In the genomic region with DNA sequence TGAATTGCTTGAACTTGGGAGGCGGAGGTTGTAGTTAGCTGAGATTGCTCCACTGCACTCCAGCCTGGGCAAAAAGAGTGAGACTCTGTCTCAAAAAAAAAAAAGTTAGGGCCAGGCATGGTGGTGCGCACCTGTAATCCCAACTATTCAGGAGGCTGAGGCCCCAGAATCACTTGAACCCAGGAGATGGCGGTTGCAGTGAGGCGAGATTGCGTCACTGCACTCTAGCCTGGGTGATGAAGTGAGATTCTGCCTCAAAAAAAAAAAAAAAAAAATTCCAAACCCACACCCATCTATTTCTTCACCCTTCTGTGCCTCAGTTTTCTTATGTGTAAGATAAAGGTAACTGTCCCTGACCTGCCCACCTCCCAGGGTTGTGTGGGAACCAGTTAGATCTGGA, we compare ENCODE assay signal across 10 cellular contexts.
DNase-seq lines count a peak whose midpoint lies in the region; ATAC-seq and TF ChIP-seq lines count a peak whose summit lies in the region.
"Had no signal": no experiment of that assay in that cellular context is flagged by ENCODE, and none has a peak within 500 bp of the region (broad histone marks: within the 10 kb centered on the region; RNA-seq: fewer than 3 reads in every experiment).

No MANE protein-coding gene starts in this region.

- H3K9ac ChIP-seq in Loucy (ENCODE audit: low read depth, low read length, poor library complexity, severe bottlenecking): peak overlapping the region; percentile 69

- peak overlapping the region; percentile 63 for H3K4me3 ChIP-seq in Loucy (ENCODE audit: low read length, poor library complexity, severe bottlenecking)
- H3K4me3 ChIP-seq: MG63, ovary had no signal

- no peaks in the 10 kb centered on the region for H3K36me3 ChIP-seq in Loucy (ENCODE audit: insufficient read depth, low read length)
- H3K36me3 ChIP-seq: ovary had no signal

- no peaks in the 10 kb centered on the region for H3K9me2 ChIP-seq in Loucy (replicated peaks; ENCODE audit: low read depth, low read length)

- peak overlapping the region; percentile 19 for H3K27ac Mint-ChIP-seq in T-helper 1 cell treated with Interleukin-12 subunit alpha and Interleukin-12 subunit beta and Interleukin-4 antibody, amounts not matched to agents 30 μg/mL and 1 μg/mL, for 36 hours
- H3K27ac Mint-ChIP-seq in effector memory CD8-positive, alpha-beta T cell: peak overlapping the region in 1 of 2 donors; percentile 88
- H3K27ac Mint-ChIP-seq in stimulated activated effector memory CD8-positive, alpha-beta T cell treated with anti-CD3 and anti-CD28 coated beads, Interleukin-12 subunit alpha, Interleukin-12 subunit beta, amount 100 ng/mL, for 72 hours: peak overlapping the region; percentile 67

- no peaks in the 10 kb centered on the region for H3K9me3 Mint-ChIP-seq in T-helper 1 cell treated with Interleukin-12 subunit alpha and Interleukin-12 subunit beta and Interleukin-4 antibody, amounts not matched to agents 30 μg/mL and 1 μg/mL, for 36 hours
- H3K9me3 Mint-ChIP-seq in effector memory CD8-positive, alpha-beta T cell: no peaks in the 10 kb centered on the region
- H3K9me3 Mint-ChIP-seq in stimulated activated effector memory CD8-positive, alpha-beta T cell treated with anti-CD3 and anti-CD28 coated beads, Interleukin-12 subunit alpha, Interleukin-12 subunit beta, amount 100 ng/mL, for 72 hours: no peaks in the 10 kb centered on the region

- peaks cover 5% of the 10 kb centered on the region for H4K20me1 ChIP-seq in Loucy (ENCODE audit: insufficient read depth, low read length, poor library complexity, severe bottlenecking)

- peaks cover 46% of the 10 kb centered on the region for H3K4me1 ChIP-seq in Loucy (ENCODE audit: insufficient read depth, low read length, poor library complexity, severe bottlenecking)

- H3K9me3 ChIP-seq in Loucy (ENCODE audit: insufficient read depth, low read depth, low read length): no peaks in the 10 kb centered on the region
- H3K9me3 ChIP-seq: MG63, ovary had no signal

- H3K4me2 ChIP-seq in Loucy (ENCODE audit: low read depth, low read length, poor library complexity, severe bottlenecking): peak overlapping the region; percentile 77

- no peaks in the 10 kb centered on the region for H3K27me3 ChIP-seq in Loucy (ENCODE audit: insufficient read depth, low read length, poor library complexity, severe bottlenecking)
- H3K27me3 ChIP-seq: MG63, ovary had no signal

- H3K79me2 ChIP-seq in Loucy (ENCODE audit: insufficient read depth, low read length): peaks cover 31% of the 10 kb centered on the region

- peaks cover 1% of the 10 kb centered on the region for H3K27me3 Mint-ChIP-seq in T-helper 1 cell treated with Interleukin-12 subunit alpha and Interleukin-12 subunit beta and Interleukin-4 antibody, amounts not matched to agents 30 μg/mL and 1 μg/mL, for 36 hours (ENCODE audit: low read depth)
- no peaks in the 10 kb centered on the region for H3K27me3 Mint-ChIP-seq in effector memory CD8-positive, alpha-beta T cell

- H2AFZ ChIP-seq in Loucy (ENCODE audit: low read length): peak overlapping the region; percentile 43; the same call in 1 of the 2 replicates

- DNase-seq in T-helper 1 cell (no peak), NCI-H446 treated with DMSO at 0.1 percent for 48 hours (lab: John Stamatoyannopoulos, UW) (no peak), iPS-NIHi11 (ENCODE audit: low spot score) (no peak), COR-L47 (lab: John Stamatoyannopoulos, UW) (no peak)
- no peak for DNase-seq in effector memory CD8-positive, alpha-beta T cell
- no peak for DNase-seq in stimulated activated effector memory CD8-positive, alpha-beta T cell treated with anti-CD3 and anti-CD28 coated beads, Interleukin-12 subunit alpha, Interleukin-12 subunit beta, amount 100 ng/mL, for 72 hours (ENCODE audit: low spot score in 2 of 2)

- H3K36me3 Mint-ChIP-seq in T-helper 1 cell treated with Interleukin-12 subunit alpha and Interleukin-12 subunit beta and Interleukin-4 antibody, amounts not matched to agents 30 μg/mL and 1 μg/mL, for 36 hours (ENCODE audit: low read depth): peaks cover 1% of the 10 kb centered on the region
- H3K36me3 Mint-ChIP-seq in effector memory CD8-positive, alpha-beta T cell (ENCODE audit: insufficient read depth): peaks cover 2% of the 10 kb centered on the region
- H3K36me3 Mint-ChIP-seq in stimulated activated effector memory CD8-positive, alpha-beta T cell treated with anti-CD3 and anti-CD28 coated beads, Interleukin-12 subunit alpha, Interleukin-12 subunit beta, amount 100 ng/mL, for 72 hours: no peaks in the 10 kb centered on the region

- ATAC-seq in effector memory CD8-positive, alpha-beta T cell (replicated peaks): peak; percentile 26
- no peak for ATAC-seq in stimulated activated effector memory CD8-positive, alpha-beta T cell treated with anti-CD3 and anti-CD28 coated beads, Interleukin-12 subunit alpha, Interleukin-12 subunit beta, amount 100 ng/mL, for 72 hours

- H3F3A ChIP-seq in Loucy (ENCODE audit: low read depth): peaks cover 8% of the 10 kb centered on the region; the same call in 1 of the 2 replicates

- peaks cover 18% of the 10 kb centered on the region for H3K4me1 Mint-ChIP-seq in T-helper 1 cell treated with Interleukin-12 subunit alpha and Interleukin-12 subunit beta and Interleukin-4 antibody, amounts not matched to agents 30 μg/mL and 1 μg/mL, for 36 hours (ENCODE audit: low read depth)
- peaks cover 8 to 9% of the 10 kb centered on the region in 2 donors for H3K4me1 Mint-ChIP-seq in effector memory CD8-positive, alpha-beta T cell (ENCODE audit: low read depth in 2 of 2)
- peaks cover 8% of the 10 kb centered on the region for H3K4me1 Mint-ChIP-seq in stimulated activated effector memory CD8-positive, alpha-beta T cell treated with anti-CD3 and anti-CD28 coated beads, Interleukin-12 subunit alpha, Interleukin-12 subunit beta, amount 100 ng/mL, for 72 hours

- H3K4me3 Mint-ChIP-seq in T-helper 1 cell treated with Interleukin-12 subunit alpha and Interleukin-12 subunit beta and Interleukin-4 antibody, amounts not matched to agents 30 μg/mL and 1 μg/mL, for 36 hours: peak overlapping the region; percentile 50
- peak overlapping the region in 1 of 2 donors; percentile 64 for H3K4me3 Mint-ChIP-seq in effector memory CD8-positive, alpha-beta T cell
- H3K4me3 Mint-ChIP-seq in stimulated activated effector memory CD8-positive, alpha-beta T cell treated with anti-CD3 and anti-CD28 coated beads, Interleukin-12 subunit alpha, Interleukin-12 subunit beta, amount 100 ng/mL, for 72 hours: peak overlapping the region; percentile 46

- no peak for TF ChIP-seq CTCF in Loucy (conservative IDR thresholded peaks at IDR 0.05; ENCODE audit: low read length)
